Comparison of ENCODE assay signal across 8 cellular contexts in the genomic region with DNA sequence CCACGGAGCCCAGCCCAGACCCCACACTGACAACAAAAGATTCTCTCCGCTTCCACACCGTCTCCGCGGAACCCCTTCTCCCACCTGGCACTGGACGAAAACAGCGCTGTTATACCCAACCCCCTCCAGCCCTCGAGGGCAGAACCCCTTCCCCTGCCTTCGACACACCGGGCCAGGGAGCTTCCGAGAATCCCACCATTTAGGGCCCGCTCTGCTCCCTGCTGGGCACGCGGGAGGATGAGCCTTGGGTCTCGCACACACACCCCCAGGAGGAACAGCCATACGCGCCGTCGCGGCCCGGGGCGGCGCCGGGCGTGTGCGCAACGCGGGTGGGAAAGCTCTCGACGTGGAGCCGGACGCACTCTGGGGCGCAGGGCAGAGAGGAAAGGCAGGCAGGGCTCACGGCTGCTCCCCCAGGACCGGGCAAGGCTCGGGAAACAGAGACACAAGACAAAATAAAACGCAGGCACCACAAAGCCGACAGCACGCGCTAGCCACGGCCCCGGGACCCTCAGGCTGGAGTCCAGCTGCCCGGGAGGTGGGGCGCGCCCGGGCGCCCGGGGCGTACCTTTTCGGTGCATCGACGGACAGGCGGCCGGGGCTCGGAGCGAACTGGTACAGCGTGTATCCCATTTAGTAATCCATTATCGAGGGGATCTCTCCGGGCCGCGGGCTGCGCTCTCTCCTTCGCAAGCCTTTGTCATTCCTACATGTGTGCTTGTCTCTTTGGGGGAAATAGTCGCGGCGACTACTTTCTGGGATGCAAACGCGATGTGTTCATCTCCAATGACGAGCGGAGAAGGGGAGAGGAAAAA. TPM values are rescaled to one million over a fixed set of nuclear protein-coding genes. Genes with fewer than 3 reads are reported as not detected.
DNase-seq lines count a peak whose midpoint lies in the region; ATAC-seq and TF ChIP-seq lines count a peak whose summit lies in the region.

No MANE protein-coding gene starts in this region.

- CTCF ChIA-PET in HEK293T (lab: Yijun Ruan, JAX) = no interaction called here

- H3K9ac ChIP-seq in BLaER1 = no peak overlapping the region
- peak overlapping the region; percentile 25 for H3K9ac ChIP-seq in adipocyte (ENCODE audit: low read length)

- no peak for ATAC-seq in GM21717 (IDR thresholded peaks at IDR 0.05; ENCODE audit: unreplicated experiment)

- no peaks in the 10 kb centered on the region for H3K36me3 ChIP-seq in BLaER1
- no peaks in the 10 kb centered on the region for H3K36me3 ChIP-seq in adipocyte (ENCODE audit: control insufficient read depth, insufficient read depth, low read length, severe bottlenecking)

- POLR2A ChIA-PET in HEK293T (lab: Yijun Ruan, JAX) = interaction anchor here (1.1 kb wide), 2 partner anchors 73 to 198 kb away, joined by 3 read pairs; no protein-coding TSS in a partner anchor

- peak; percentile 24 for DNase-seq in HEK293T (ENCODE audit: extremely low spot score)
- DNase-seq in adipocyte (ENCODE audit: low read depth) = peak; percentile 35
- peak; percentile 24 for DNase-seq in hepatic stellate cell (ENCODE audit: low spot score)
- no peak for DNase-seq in retinal pigment epithelial cell (ENCODE audit: low read depth)
- DNase-seq in central memory CD4-positive, alpha-beta T cell = no peak
- DNase-seq in H4 (ENCODE audit: low spot score) = no peak

- H3K4me1 ChIP-seq in BLaER1 (peaks cover 75% of the 10 kb centered on the region), adipocyte (ENCODE audit: control insufficient read depth, insufficient read depth, low read length) (peaks cover 23% of the 10 kb centered on the region)

- peaks cover 53% of the 10 kb centered on the region for H4K20me1 ChIP-seq in BLaER1

- H3K4me2 ChIP-seq in BLaER1 = peak overlapping the region; percentile 91

- H3K4me3 ChIP-seq in BLaER1 (peak overlapping the region; percentile 63), adipocyte (ENCODE audit: low read length) (peak overlapping the region; percentile 87), retinal pigment epithelial cell (ENCODE audit: low read length) (peak overlapping the region; percentile 66)

- no peak overlapping the region for H3K27ac ChIP-seq in BLaER1

- peaks cover 81% of the 10 kb centered on the region for H3K27me3 ChIP-seq in BLaER1
- H3K27me3 ChIP-seq in adipocyte (replicated peaks; ENCODE audit: control insufficient read depth, insufficient read depth, low read length) = peaks cover 49% of the 10 kb centered on the region

- H3K9me3 ChIP-seq in BLaER1 (no peaks in the 10 kb centered on the region), adipocyte (ENCODE audit: control insufficient read depth, low read length) (no peaks in the 10 kb centered on the region)

- no peak for TF ChIP-seq CTCF in retinal pigment epithelial cell (conservative IDR thresholded peaks at IDR 0.05; ENCODE audit: low read depth, low read length)

TF ChIP-seq in HEK293T, 16 proteins besides CTCF, POLR2A, EP300 and RAD21:
- peak; percentile 54 for TF ChIP-seq L3MBTL2 (conservative IDR thresholded peaks at IDR 0.05)
- no peak for TF ChIP-seq ZNF384 (IDR thresholded peaks at IDR 0.05)
- no peak for TF ChIP-seq ARNT (IDR thresholded peaks at IDR 0.05)
- TF ChIP-seq FOXM1 (IDR thresholded peaks at IDR 0.05; ENCODE audit: borderline replicate concordance) = no peak
- no peak for TF ChIP-seq FOXA1 (IDR thresholded peaks at IDR 0.05)

RNA-seq across cellular contexts. Expression of a gene that starts 0.8 kb away (rescaled TPM):
- total RNA-seq in H4 (2014; rRNA removed; shearing (Covaris generic)) = 1.5 and 5.0 TPM in 2 replicates

Comparison
In these comparisons a context has a peak if more than half of its experiments do, and no peak if none do; other contexts are left out.
1. DNase-seq: peak in HEK293T (single experiment), adipocyte (single experiment) and hepatic stellate cell (single experiment); none in retinal pigment epithelial cell (single experiment), central memory CD4-positive, alpha-beta T cell (single experiment) and H4 (single experiment).
2. Peak in every context shown above with its lines, with median percentiles within 50 percentile points of each other: H3K4me3 ChIP-seq.